ENCODE assay signal across 24 cellular contexts in genomic region chr3:100311011-100311410, GRCh38.
"Had no signal": no experiment of that assay in that cellular context is flagged by ENCODE, and none has a peak within 500 bp of the region (broad histone marks: within the 10 kb centered on the region; RNA-seq: fewer than 3 reads in every experiment).

No MANE protein-coding gene starts in this region.

- FAIRE-seq: TTC549 had no signal

- H3K9me3 ChIP-seq: body of pancreas, colonic mucosa, left lung, tibial artery had no signal

- H3K4me2 ChIP-seq: hepatocyte had no signal

- H3K79me2 ChIP-seq: hepatocyte had no signal

- ATAC-seq: activated CD8-positive, alpha-beta T cell treated with anti-CD3 and anti-CD28 coated beads for 36 hours; body of pancreas; esophagus mucosa; left lung had no signal

- H2AFZ ChIP-seq: hepatocyte had no signal

- H3K4me3 ChIP-seq: body of pancreas, colonic mucosa, hepatocyte, left lung, tibial artery had no signal

- H3K27ac ChIP-seq: body of pancreas, colonic mucosa, hepatocyte, left lung, tibial artery had no signal

- H3K27me3 ChIP-seq: body of pancreas, colonic mucosa, hepatocyte, left lung, tibial artery had no signal

- DNase-seq: activated B cell treated with CpG ODN at 0.5 μM for 24 hours; activated CD4-positive, alpha-beta T cell treated with anti-CD3 and anti-CD28 coated beads, Interleukin-2, amount 10 ng/mL, durations not matched to agents 24 days and 14 days; activated CD8-positive, alpha-beta T cell treated with anti-CD3 and anti-CD28 coated beads for 36 hours; activated naive CD4-positive, alpha-beta T cell treated with Interleukin-2 at 50 U/mL for 16 hours; activated naive CD8-positive, alpha-beta T cell treated with anti-CD3 and anti-CD28 coated beads, Interleukin-2, amount 10 ng/mL, durations not matched to agents 7 days and 5 days; activated T-cell treated with anti-CD3 and anti-CD28 coated beads, Interleukin-2, amount 50 U/mL, for 24 hours; body of pancreas; caudate nucleus; colonic mucosa; foreskin fibroblast; islet precursor cell; left lung; midbrain; nephron progenitor cell; nucleus accumbens; posterior cingulate gyrus; stimulated activated CD4-positive, alpha-beta T cell treated with anti-CD3 and anti-CD28 coated beads, Interleukin-12 subunit alpha, Interleukin-12 subunit beta, amount 100 ng/mL, for 4 hours; stimulated activated CD4-positive, alpha-beta T cell treated with anti-CD3 and anti-CD28 coated beads, Interleukin-1b, Interleukin-23, amount 100 ng/mL, for 48 hours; stimulated activated CD8-positive, alpha-beta memory T cell treated with anti-CD3 and anti-CD28 coated beads, Interleukin-4, amount 100 ng/mL, for 48 hours; stimulated activated naive CD4-positive, alpha-beta T cell; tibial artery had no signal

- H3K4me1 ChIP-seq: body of pancreas, colonic mucosa had no signal
